26 cellular contexts compared by ENCODE assay signal in the genomic region with DNA sequence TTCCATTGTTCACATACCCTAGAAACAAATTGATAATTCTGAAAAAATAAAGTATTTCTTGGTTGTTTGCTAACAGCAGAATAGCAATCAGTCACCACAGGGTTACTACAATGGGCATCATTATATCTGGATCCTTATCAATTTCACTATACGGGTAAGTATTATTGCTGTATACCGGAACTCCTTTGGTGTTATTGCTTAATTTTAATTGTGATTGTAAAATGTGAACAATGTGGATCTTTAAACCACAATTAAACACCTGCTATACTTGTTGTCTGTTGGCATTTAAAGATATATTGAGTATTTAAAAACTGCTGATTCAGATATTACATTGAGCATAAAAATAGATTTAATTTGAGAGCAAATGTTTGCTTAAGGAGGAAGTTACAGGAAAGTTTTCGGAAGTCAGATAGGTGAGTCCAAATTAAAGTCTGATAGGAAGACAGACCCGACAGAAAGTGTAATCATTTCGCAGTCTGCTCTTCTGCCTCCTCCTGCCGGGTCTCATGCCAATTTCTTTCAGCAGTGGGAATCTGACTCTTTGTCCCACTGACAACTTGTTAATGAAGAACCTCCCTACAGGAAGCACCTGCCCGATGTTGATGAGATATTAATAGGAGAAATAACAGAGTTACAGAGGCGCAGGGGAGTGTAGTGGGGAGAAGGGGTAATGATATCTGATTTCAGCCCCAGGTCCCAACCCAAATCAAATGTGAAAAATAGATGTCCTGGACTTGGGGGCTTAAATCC.
DNase-seq lines count a peak whose midpoint lies in the region; ATAC-seq and TF ChIP-seq lines count a peak whose summit lies in the region.
"Had no signal": no experiment of that assay in that cellular context is flagged by ENCODE, and none has a peak within 500 bp of the region (broad histone marks: within the 10 kb centered on the region; RNA-seq: fewer than 3 reads in every experiment).

No MANE protein-coding gene starts in this region.

- POLR2A ChIA-PET in activated CD4-positive, alpha-beta memory T cell treated with anti-CD3 and anti-CD28 coated beads, Interleukin-2, amount 10 ng/mL, durations not matched to agents 7 days and 5 days (lab: Charles Lee) = no interaction called here

- no peaks in the 10 kb centered on the region for H4K20me1 ChIP-seq in DND-41 (ENCODE audit: insufficient read depth, low read length)

- H3K36me3 ChIP-seq in DND-41 (ENCODE audit: insufficient read depth, low read length) (no peaks in the 10 kb centered on the region), BE2C (no peaks in the 10 kb centered on the region)
- H3K36me3 ChIP-seq: Peyer's patch, tibial nerve, WERI-Rb-1 had no signal

- H3K4me1 Mint-ChIP-seq in memory B cell = peaks cover 11% of the 10 kb centered on the region
- H3K4me1 Mint-ChIP-seq in activated CD4-positive, alpha-beta memory T cell treated with anti-CD3 and anti-CD28 coated beads, Interleukin-2, amount 10 ng/mL, durations not matched to agents 7 days and 5 days = no peaks in the 10 kb centered on the region
- H3K4me1 Mint-ChIP-seq: activated CD4-positive, alpha-beta T cell treated with anti-CD3 and anti-CD28 coated beads, Interleukin-2, amount 10 ng/mL, durations not matched to agents 24 days and 14 days had no signal

- TF ChIP-seq CTCF in DND-41 (IDR thresholded peaks at IDR 0.05; ENCODE audit: borderline replicate concordance, extremely low read depth, low read length, poor library complexity, severe bottlenecking) (peak; percentile 5), BE2C (IDR thresholded peaks at IDR 0.05; ENCODE audit: low read depth, low read length) (no peak)

- peak overlapping the region; percentile 44 for H3K9ac ChIP-seq in DND-41 (ENCODE audit: low read depth, low read length)
- H3K9ac ChIP-seq: GM23248 had no signal

- peak overlapping the region; percentile 44 for H2AFZ ChIP-seq in DND-41 (ENCODE audit: low read depth, low read length)
- H2AFZ ChIP-seq: GM23248 had no signal

- H3K4me2 ChIP-seq in DND-41 (ENCODE audit: insufficient read depth, low read length) = peak overlapping the region; percentile 48

- no peaks in the 10 kb centered on the region for H3K36me3 Mint-ChIP-seq in memory B cell
- H3K36me3 Mint-ChIP-seq in activated CD4-positive, alpha-beta memory T cell treated with anti-CD3 and anti-CD28 coated beads, Interleukin-2, amount 10 ng/mL, durations not matched to agents 7 days and 5 days (ENCODE audit: low read depth) = no peaks in the 10 kb centered on the region
- H3K36me3 Mint-ChIP-seq: activated naive CD4-positive, alpha-beta T cell treated with anti-CD3 and anti-CD28 coated beads, Interleukin-2, amount 50 U/mL, for 72 hours had no signal

- peak overlapping the region; percentile 41 for H3K4me3 Mint-ChIP-seq in memory B cell
- no peak overlapping the region for H3K4me3 Mint-ChIP-seq in activated CD4-positive, alpha-beta memory T cell treated with anti-CD3 and anti-CD28 coated beads, Interleukin-2, amount 10 ng/mL, durations not matched to agents 7 days and 5 days
- H3K4me3 Mint-ChIP-seq: activated CD4-positive, alpha-beta T cell treated with anti-CD3 and anti-CD28 coated beads, Interleukin-2, amount 10 ng/mL, durations not matched to agents 24 days and 14 days; nephron progenitor cell had no signal

- H3K27me3 Mint-ChIP-seq in memory B cell = peaks cover 11% of the 10 kb centered on the region
- H3K27me3 Mint-ChIP-seq in activated CD4-positive, alpha-beta memory T cell treated with anti-CD3 and anti-CD28 coated beads, Interleukin-2, amount 10 ng/mL, durations not matched to agents 7 days and 5 days = peaks cover 11% of the 10 kb centered on the region

- no peaks in the 10 kb centered on the region for H3K79me2 ChIP-seq in DND-41 (ENCODE audit: insufficient read depth, low read length)

- no peak overlapping the region for H3K27ac Mint-ChIP-seq in memory B cell
- H3K27ac Mint-ChIP-seq in activated CD4-positive, alpha-beta memory T cell treated with anti-CD3 and anti-CD28 coated beads, Interleukin-2, amount 10 ng/mL, durations not matched to agents 7 days and 5 days = no peak overlapping the region
- H3K27ac Mint-ChIP-seq: activated CD4-positive, alpha-beta T cell treated with anti-CD3 and anti-CD28 coated beads, Interleukin-2, amount 10 ng/mL, durations not matched to agents 24 days and 14 days; activated naive CD4-positive, alpha-beta T cell treated with anti-CD3 and anti-CD28 coated beads, Interleukin-2, amount 50 U/mL, for 72 hours had no signal

- H3K9me3 ChIP-seq in DND-41 (ENCODE audit: insufficient read depth, low read length, severe bottlenecking) (no peaks in the 10 kb centered on the region), BE2C (no peaks in the 10 kb centered on the region)
- H3K9me3 ChIP-seq: Peyer's patch, tibial nerve had no signal

- H3K4me3 ChIP-seq in DND-41 (ENCODE audit: low read depth in 1 of 2, low read length in 2 of 2) = no peak overlapping the region
- H3K4me3 ChIP-seq in BE2C (ENCODE audit: low read depth, low read length) = no peak overlapping the region
- H3K4me3 ChIP-seq: GM23248, Peyer's patch, tibial nerve had no signal

- H3K27ac ChIP-seq in DND-41 (ENCODE audit: low read length) = peak overlapping the region; percentile 86
- H3K27ac ChIP-seq: C4-2B, GM23248, Peyer's patch, tibial nerve, WERI-Rb-1 had no signal

- CTCF ChIA-PET in activated CD4-positive, alpha-beta memory T cell treated with anti-CD3 and anti-CD28 coated beads, Interleukin-2, amount 10 ng/mL, durations not matched to agents 7 days and 5 days (lab: Charles Lee) = no interaction called here

- H3K9me3 Mint-ChIP-seq in memory B cell = no peaks in the 10 kb centered on the region
- no peaks in the 10 kb centered on the region for H3K9me3 Mint-ChIP-seq in activated CD4-positive, alpha-beta memory T cell treated with anti-CD3 and anti-CD28 coated beads, Interleukin-2, amount 10 ng/mL, durations not matched to agents 7 days and 5 days
- H3K9me3 Mint-ChIP-seq: activated CD4-positive, alpha-beta T cell treated with anti-CD3 and anti-CD28 coated beads, Interleukin-2, amount 10 ng/mL, durations not matched to agents 24 days and 14 days; activated naive CD4-positive, alpha-beta T cell treated with anti-CD3 and anti-CD28 coated beads, Interleukin-2, amount 50 U/mL, for 72 hours; nephron progenitor cell had no signal

- DNase-seq in DND-41 = peak; percentile 63
- DNase-seq in NAMALWA (ENCODE audit: low spot score) = peak; percentile 56
- DNase-seq in UCSD-AML1 (lab: John Stamatoyannopoulos, UW; ENCODE audit: unreplicated experiment) = peak; percentile 11
- DNase-seq in memory B cell (ENCODE audit: low spot score in 2 of 2) = no peak
- DNase-seq in activated CD4-positive, alpha-beta memory T cell treated with anti-CD3 and anti-CD28 coated beads, Interleukin-2, amount 10 ng/mL, durations not matched to agents 7 days and 5 days = no peak
- DNase-seq in BE2C = no peak
- DNase-seq in NCI-H226 = no peak
- DNase-seq: activated CD4-positive, alpha-beta T cell treated with anti-CD3 and anti-CD28 coated beads, Interleukin-2, amount 10 ng/mL, durations not matched to agents 24 days and 14 days; activated effector memory CD4-positive, alpha-beta T cell treated with Interleukin-2 at 50 U/mL for 16 hours; DMS79; effector CD4-positive, alpha-beta T cell; GF-D8; GM23248; hypothalamus; NCI-H1694 treated with DMSO at 0.1 percent for 48 hours; NCI-H2171 treated with DMSO at 0.1 percent for 48 hours; NCI-H524; nephron progenitor cell; Peyer's patch; SHP77; stimulated activated CD4-positive, alpha-beta T cell treated with anti-CD3 and anti-CD28 coated beads, Interleukin-15, amount 100 ng/mL, for 24 hours; stimulated activated CD4-positive, alpha-beta T cell treated with anti-CD3 and anti-CD28 coated beads, Interleukin-4, amount 100 ng/mL, for 4 hours; WERI-Rb-1 had no signal

- ATAC-seq in DND-41 (ENCODE audit: insufficient read depth, low read depth) (peak; percentile 61), memory B cell (ENCODE audit: low read depth) (no peak)
- ATAC-seq: activated naive CD4-positive, alpha-beta T cell treated with anti-CD3 and anti-CD28 coated beads, Interleukin-2, amount 50 U/mL, for 72 hours had no signal

- H3K27me3 ChIP-seq in DND-41 (ENCODE audit: insufficient read depth, low read length, poor library complexity) (no peaks in the 10 kb centered on the region), BE2C (no peaks in the 10 kb centered on the region)
- H3K27me3 ChIP-seq: Peyer's patch had no signal

- peaks cover 88% of the 10 kb centered on the region for H3K4me1 ChIP-seq in DND-41 (ENCODE audit: insufficient read depth, low read length)
- H3K4me1 ChIP-seq in BE2C = no peaks in the 10 kb centered on the region
- H3K4me1 ChIP-seq: tibial nerve had no signal

Comparison
In these comparisons a context has a peak if more than half of its experiments do, and no peak if none do; other contexts are left out.
1. DNase-seq: peak in DND-41 (single experiment), NAMALWA (single experiment) and UCSD-AML1 (single experiment); none in memory B cell (0 of 2), activated CD4-positive, alpha-beta memory T cell treated with anti-CD3 and anti-CD28 coated beads, Interleukin-2, amount 10 ng/mL, durations not matched to agents 7 days and 5 days (single experiment), BE2C (single experiment) and NCI-H226 (single experiment).